8 cellular contexts compared by ENCODE assay signal in genomic region chr3:47324278-47324865, GRCh38. TPM values are rescaled to one million over a fixed set of nuclear protein-coding genes. Genes with fewer than 3 reads are reported as not detected.
DNase-seq lines count a peak whose midpoint lies in the region; ATAC-seq, FAIRE-seq and TF ChIP-seq lines count a peak whose summit lies in the region.

No MANE protein-coding gene starts in this region.

- peaks cover 0 to 5% (median 0%) of the 10 kb centered on the region in 3 donors for H3K36me3 ChIP-seq in pancreas

- DNase-seq in Calu3 (peak; percentile 65), HUDEP-2 (lab: John Stamatoyannopoulos, UW; ENCODE audit: unreplicated experiment in 76 of 76) (peak in 60 of 76 experiments; percentile 4 to 74 (median 38)), RWPE1 (ENCODE audit: low spot score) (peak; percentile 55), glomerular endothelial cell (ENCODE audit: extremely low read depth, low read depth, low spot score) (peak; percentile 74), pancreas (peak in 3 of 6 donors; percentile 22 to 67 (median 32))
- DNase-seq in activated naive CD4-positive, alpha-beta T cell treated with anti-CD3 and anti-CD28 coated beads for 36 hours, result peak; percentile 66

- CTCF ChIA-PET in Calu3 (lab: Charles Lee) (interaction anchor here (0.6 to 1.6 kb wide), 7 partner anchors 8 to 270 kb away, joined by 3 to 7 read pairs (median 4); partner anchors contain the start of gene SETD2), RWPE1 (lab: Yijun Ruan, JAX) (interaction anchor here (0.6 to 1.4 kb wide), 13 partner anchors 12 to 457 kb away, joined by 3 to 6 read pairs (median 4); no protein-coding TSS in a partner anchor)
- CTCF ChIA-PET in activated naive CD4-positive, alpha-beta T cell treated with anti-CD3 and anti-CD28 coated beads for 36 hours (lab: Charles Lee), result interaction anchor here (0.6 to 3.9 kb wide), 11 partner anchors 11 to 406 kb away, joined by 3 to 19 read pairs (median 4); partner anchors contain the start of gene SETD2

- H3K4me3 ChIP-seq in pancreas, result no peak overlapping the region

- H3K27me3 Mint-ChIP-seq in Calu3 (ENCODE audit: unreplicated experiment), result no peaks in the 10 kb centered on the region
- no peaks in the 10 kb centered on the region for H3K27me3 Mint-ChIP-seq in activated naive CD4-positive, alpha-beta T cell treated with anti-CD3 and anti-CD28 coated beads for 36 hours (ENCODE audit: low read depth)

- H3K4me1 ChIP-seq in pancreas, result no peaks in the 10 kb centered on the region

- POLR2A ChIA-PET in RWPE1 (lab: Yijun Ruan, JAX; ENCODE audit: low non-redundant PET), result no interaction called here

- no peak overlapping the region for H3K4me3 Mint-ChIP-seq in Calu3 (ENCODE audit: low read depth, unreplicated experiment)
- no peak overlapping the region for H3K4me3 Mint-ChIP-seq in activated naive CD4-positive, alpha-beta T cell treated with anti-CD3 and anti-CD28 coated beads for 36 hours

- no peaks in the 10 kb centered on the region for H3K9me3 ChIP-seq in pancreas

- TF ChIP-seq CTCF in Calu3 (IDR thresholded peaks at IDR 0.05; ENCODE audit: unreplicated experiment) (no peak), RWPE1 (conservative IDR thresholded peaks at IDR 0.05; ENCODE audit: low read depth) (peak; percentile 59), pancreas (IDR thresholded peaks at IDR 0.05) (peak; percentile 32 to 54 (median 46))

- H3K27ac ChIP-seq in RWPE1 (no peak overlapping the region), pancreas (no peak overlapping the region)

- peak; percentile 90 to 99 (median 96) for ATAC-seq in pancreas
- no peak for ATAC-seq in HG02623 (IDR thresholded peaks at IDR 0.05; ENCODE audit: unreplicated experiment)
- ATAC-seq in HG03045 (IDR thresholded peaks at IDR 0.05; ENCODE audit: unreplicated experiment), result no peak

- H3K36me3 Mint-ChIP-seq in Calu3 (ENCODE audit: insufficient read depth, unreplicated experiment), result peaks cover 16% of the 10 kb centered on the region
- peaks cover 9% of the 10 kb centered on the region for H3K36me3 Mint-ChIP-seq in activated naive CD4-positive, alpha-beta T cell treated with anti-CD3 and anti-CD28 coated beads for 36 hours (ENCODE audit: low read depth)

- BruUV-seq in Calu3 (replicated peaks; lab: Mats Ljungman, UMichigan), result no TSS peak

- no peak for FAIRE-seq in pancreas (lab: Jason Lieb, UNC)

- H3K4me1 Mint-ChIP-seq in Calu3 (ENCODE audit: low read depth, unreplicated experiment), result peaks cover 13% of the 10 kb centered on the region
- H3K4me1 Mint-ChIP-seq in activated naive CD4-positive, alpha-beta T cell treated with anti-CD3 and anti-CD28 coated beads for 36 hours (ENCODE audit: low read depth), result no peaks in the 10 kb centered on the region

- WGBS in pancreas, 2 donors, result 5 to 6% methylated on average over 2 of the region's 2 CpGs

- intact Hi-C loops in Calu3 (cut with micrococcal nuclease; ENCODE audit: unreplicated experiment), result loop anchor here (2.0 to 10.0 kb wide), 3 partner anchors 74 to 240 kb away; partner anchors contain the start of gene SETD2
- intact Hi-C loops in activated naive CD4-positive, alpha-beta T cell treated with anti-CD3 and anti-CD28 coated beads for 36 hours (cut with micrococcal nuclease), result loop anchor here (1.0 to 5.0 kb wide), 5 partner anchors 160 to 619 kb away; partner anchors contain the start of gene SETD2
- intact Hi-C loops in pancreas (cut with DNase I), result loop anchor here in 1 of 3 donors (10.0 kb wide), 1 partner anchor 400 kb away; no protein-coding TSS in a partner anchor

- no peaks in the 10 kb centered on the region for H3K9me3 Mint-ChIP-seq in Calu3 (ENCODE audit: low read depth, unreplicated experiment)
- H3K9me3 Mint-ChIP-seq in activated naive CD4-positive, alpha-beta T cell treated with anti-CD3 and anti-CD28 coated beads for 36 hours, result no peaks in the 10 kb centered on the region

- no peaks in the 10 kb centered on the region for H3K27me3 ChIP-seq in pancreas

- no peak overlapping the region for H3K27ac Mint-ChIP-seq in Calu3 (ENCODE audit: unreplicated experiment)
- H3K27ac Mint-ChIP-seq in activated naive CD4-positive, alpha-beta T cell treated with anti-CD3 and anti-CD28 coated beads for 36 hours, result no peak overlapping the region

RNA-seq across cellular contexts. Expression of gene KLHL18, which starts 41.6 kb away (rescaled TPM):
- 24.8 and 33.3 TPM in 2 replicates for total RNA-seq in Calu3 (2022)
- 10 to 100 TPM; 20.7 to 21.6 TPM for total RNA-seq in activated naive CD4-positive, alpha-beta T cell treated with anti-CD3 and anti-CD28 coated beads for 36 hours
- 17.5 and 23.9 TPM in 2 replicates for total RNA-seq in glomerular endothelial cell
- 10 to 100 TPM in 3 of 6 donors, 1 to 10 TPM in 3; 7.0 to 14.5 (median 9.2) TPM for total RNA-seq in pancreas
- polyA plus RNA-seq in pancreas, result 10 to 100 TPM in 1 of 2 donors, 1 to 10 TPM in 1; 6.1 to 10.3 TPM

RNA-seq across cellular contexts. Expression of gene KIF9, which starts 41.8 kb away (rescaled TPM):
- total RNA-seq in Calu3 (2022) (8.9 and 10.0 TPM in 2 replicates), glomerular endothelial cell (13.9 TPM in 2 replicates), pancreas (1 to 10 TPM; 3.7 to 7.9 (median 5.8) TPM)
- total RNA-seq in activated naive CD4-positive, alpha-beta T cell treated with anti-CD3 and anti-CD28 coated beads for 36 hours, result 1 to 10 TPM; 4.5 to 4.9 TPM
- 10 to 100 TPM in 1 of 2 donors, 1 to 10 TPM in 1; 6.4 to 17.0 TPM for polyA plus RNA-seq in pancreas

RNA-seq across cellular contexts. Expression of gene PTPN23, which starts 56.4 kb away (rescaled TPM):
- total RNA-seq in Calu3 (2022) (49.7 and 57.6 TPM in 2 replicates), glomerular endothelial cell (50.8 and 231 TPM in 2 replicates), pancreas (10 to 100 TPM; 14.2 to 28.4 (median 20.9) TPM)
- total RNA-seq in activated naive CD4-positive, alpha-beta T cell treated with anti-CD3 and anti-CD28 coated beads for 36 hours, result 10 to 100 TPM; 18.7 to 21.6 TPM
- polyA plus RNA-seq in pancreas, result 10 to 100 TPM; 20.2 to 40.8 TPM

Comparison
In these comparisons a context has a peak if more than half of its experiments do, and no peak if none do; other contexts are left out.
1. ATAC-seq: peak in pancreas (4 of 4); none in HG02623 (single experiment) and HG03045 (single experiment).